ENCODE assay signal across 1 cellular context in the genomic region with DNA sequence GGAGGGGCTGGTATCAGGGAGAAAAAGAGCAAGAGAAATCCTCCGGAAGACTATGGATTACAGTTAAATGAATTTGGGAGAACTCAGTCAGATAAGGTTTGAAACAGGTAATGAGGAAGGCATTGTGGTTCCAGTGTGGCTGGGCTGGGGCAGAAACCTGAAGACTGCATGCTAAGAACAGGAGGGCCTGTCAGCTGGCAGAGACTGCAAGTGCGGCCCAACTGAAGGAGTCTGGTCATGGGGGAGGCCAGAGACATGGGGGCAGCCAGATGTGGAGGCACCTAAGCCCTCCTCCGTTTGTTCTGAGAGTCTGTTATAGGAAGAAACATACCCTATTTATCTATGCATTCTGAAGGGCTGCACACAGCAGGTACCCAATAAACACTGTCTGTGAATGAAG.
TF ChIP-seq lines count a peak whose summit lies in the region.

No MANE protein-coding gene starts in this region.

TF ChIP-seq in GM23338, 12 proteins besides CTCF, POLR2A, EP300 and RAD21:
- TF ChIP-seq EZH2phosphoT487 (IDR thresholded peaks at IDR 0.05; ENCODE audit: unreplicated experiment) = no peak
- TF ChIP-seq, protein P1, sequence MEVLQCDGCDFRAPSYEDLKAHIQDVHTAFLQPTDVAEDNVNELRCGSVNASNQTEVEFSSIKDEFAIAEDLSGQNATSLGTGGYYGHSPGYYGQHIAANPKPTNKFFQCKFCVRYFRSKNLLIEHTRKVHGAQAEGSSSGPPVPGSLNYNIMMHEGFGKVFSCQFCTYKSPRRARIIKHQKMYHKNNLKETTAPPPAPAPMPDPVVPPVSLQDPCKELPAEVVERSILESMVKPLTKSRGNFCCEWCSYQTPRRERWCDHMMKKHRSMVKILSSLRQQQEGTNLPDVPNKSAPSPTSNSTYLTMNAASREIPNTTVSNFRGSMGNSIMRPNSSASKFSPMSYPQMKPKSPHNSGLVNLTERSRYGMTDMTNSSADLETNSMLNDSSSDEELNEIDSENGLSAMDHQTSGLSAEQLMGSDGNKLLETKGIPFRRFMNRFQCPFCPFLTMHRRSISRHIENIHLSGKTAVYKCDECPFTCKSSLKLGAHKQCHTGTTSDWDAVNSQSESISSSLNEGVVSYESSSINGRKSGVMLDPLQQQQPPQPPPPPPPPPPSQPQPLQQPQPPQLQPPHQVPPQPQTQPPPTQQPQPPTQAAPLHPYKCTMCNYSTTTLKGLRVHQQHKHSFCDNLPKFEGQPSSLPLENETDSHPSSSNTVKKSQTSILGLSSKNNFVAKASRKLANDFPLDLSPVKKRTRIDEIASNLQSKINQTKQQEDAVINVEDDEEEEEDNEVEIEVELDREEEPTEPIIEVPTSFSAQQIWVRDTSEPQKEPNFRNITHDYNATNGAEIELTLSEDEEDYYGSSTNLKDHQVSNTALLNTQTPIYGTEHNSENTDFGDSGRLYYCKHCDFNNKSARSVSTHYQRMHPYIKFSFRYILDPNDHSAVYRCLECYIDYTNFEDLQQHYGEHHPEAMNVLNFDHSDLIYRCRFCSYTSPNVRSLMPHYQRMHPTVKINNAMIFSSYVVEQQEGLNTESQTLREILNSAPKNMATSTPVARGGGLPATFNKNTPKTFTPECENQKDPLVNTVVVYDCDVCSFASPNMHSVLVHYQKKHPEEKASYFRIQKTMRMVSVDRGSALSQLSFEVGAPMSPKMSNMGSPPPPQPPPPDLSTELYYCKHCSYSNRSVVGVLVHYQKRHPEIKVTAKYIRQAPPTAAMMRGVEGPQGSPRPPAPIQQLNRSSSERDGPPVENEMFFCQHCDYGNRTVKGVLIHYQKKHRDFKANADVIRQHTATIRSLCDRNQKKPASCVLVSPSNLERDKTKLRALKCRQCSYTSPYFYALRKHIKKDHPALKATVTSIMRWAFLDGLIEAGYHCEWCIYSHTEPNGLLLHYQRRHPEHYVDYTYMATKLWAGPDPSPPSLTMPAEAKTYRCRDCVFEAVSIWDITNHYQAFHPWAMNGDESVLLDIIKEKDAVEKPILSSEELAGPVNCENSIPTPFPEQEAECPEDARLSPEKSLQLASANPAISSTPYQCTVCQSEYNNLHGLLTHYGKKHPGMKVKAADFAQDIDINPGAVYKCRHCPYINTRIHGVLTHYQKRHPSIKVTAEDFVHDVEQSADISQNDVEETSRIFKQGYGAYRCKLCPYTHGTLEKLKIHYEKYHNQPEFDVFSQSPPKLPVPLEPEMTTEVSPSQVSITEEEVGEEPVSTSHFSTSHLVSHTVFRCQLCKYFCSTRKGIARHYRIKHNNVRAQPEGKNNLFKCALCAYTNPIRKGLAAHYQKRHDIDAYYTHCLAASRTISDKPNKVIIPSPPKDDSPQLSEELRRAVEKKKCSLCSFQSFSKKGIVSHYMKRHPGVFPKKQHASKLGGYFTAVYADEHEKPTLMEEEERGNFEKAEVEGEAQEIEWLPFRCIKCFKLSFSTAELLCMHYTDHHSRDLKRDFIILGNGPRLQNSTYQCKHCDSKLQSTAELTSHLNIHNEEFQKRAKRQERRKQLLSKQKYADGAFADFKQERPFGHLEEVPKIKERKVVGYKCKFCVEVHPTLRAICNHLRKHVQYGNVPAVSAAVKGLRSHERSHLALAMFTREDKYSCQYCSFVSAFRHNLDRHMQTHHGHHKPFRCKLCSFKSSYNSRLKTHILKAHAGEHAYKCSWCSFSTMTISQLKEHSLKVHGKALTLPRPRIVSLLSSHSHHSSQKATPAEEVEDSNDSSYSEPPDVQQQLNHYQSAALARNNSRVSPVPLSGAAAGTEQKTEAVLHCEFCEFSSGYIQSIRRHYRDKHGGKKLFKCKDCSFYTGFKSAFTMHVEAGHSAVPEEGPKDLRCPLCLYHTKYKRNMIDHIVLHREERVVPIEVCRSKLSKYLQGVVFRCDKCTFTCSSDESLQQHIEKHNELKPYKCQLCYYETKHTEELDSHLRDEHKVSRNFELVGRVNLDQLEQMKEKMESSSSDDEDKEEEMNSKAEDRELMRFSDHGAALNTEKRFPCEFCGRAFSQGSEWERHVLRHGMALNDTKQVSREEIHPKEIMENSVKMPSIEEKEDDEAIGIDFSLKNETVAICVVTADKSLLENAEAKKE (CRISPR knock-in tag; IDR thresholded peaks at IDR 0.05) = no peak
- TF ChIP-seq POLR2AphosphoS5 (IDR thresholded peaks at IDR 0.05; ENCODE audit: low read depth) = no peak
- TF ChIP-seq JUNB (IDR thresholded peaks at IDR 0.05; ENCODE audit: unreplicated experiment) = no peak
- TF ChIP-seq, protein P2, sequence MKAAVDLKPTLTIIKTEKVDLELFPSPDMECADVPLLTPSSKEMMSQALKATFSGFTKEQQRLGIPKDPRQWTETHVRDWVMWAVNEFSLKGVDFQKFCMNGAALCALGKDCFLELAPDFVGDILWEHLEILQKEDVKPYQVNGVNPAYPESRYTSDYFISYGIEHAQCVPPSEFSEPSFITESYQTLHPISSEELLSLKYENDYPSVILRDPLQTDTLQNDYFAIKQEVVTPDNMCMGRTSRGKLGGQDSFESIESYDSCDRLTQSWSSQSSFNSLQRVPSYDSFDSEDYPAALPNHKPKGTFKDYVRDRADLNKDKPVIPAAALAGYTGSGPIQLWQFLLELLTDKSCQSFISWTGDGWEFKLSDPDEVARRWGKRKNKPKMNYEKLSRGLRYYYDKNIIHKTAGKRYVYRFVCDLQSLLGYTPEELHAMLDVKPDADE (IDR thresholded peaks at IDR 0.05) = no peak
- TF ChIP-seq ZNF114 (CRISPR knock-in tag; IDR thresholded peaks at IDR 0.05) = no peak
- no peak for TF ChIP-seq EZH2 (IDR thresholded peaks at IDR 0.05; ENCODE audit: low read depth, unreplicated experiment)
